ENCODE assay signal across 25 cellular contexts in genomic region chr1:145773423-145773822, GRCh38. TPM values are rescaled to one million over a fixed set of nuclear protein-coding genes. Genes with fewer than 3 reads are reported as not detected.
DNase-seq lines count a peak whose midpoint lies in the region; ATAC-seq, FAIRE-seq and TF ChIP-seq lines count a peak whose summit lies in the region.
"Had no signal": no experiment of that assay in that cellular context is flagged by ENCODE, and none has a peak within 500 bp of the region (broad histone marks: within the 10 kb centered on the region; RNA-seq: fewer than 3 reads in every experiment).

No MANE protein-coding gene starts in this region.

- H3K27ac ChIP-seq in H9 (ENCODE audit: insufficient read length, low read depth, low read length) (no peak overlapping the region), K562 (ENCODE audit: extremely low read depth, low read depth, low read length) (peak overlapping the region; percentile 43; the same call in 1 of the 3 replicates), smooth muscle cell (ENCODE audit: low read depth) (no peak overlapping the region)
- H3K27ac ChIP-seq: BLaER1 treated with 17β-estradiol and CSF1 and Interleukin-3, amounts not matched to agents 10 nM and 100 nM; lower lobe of right lung; RWPE1; upper lobe of right lung had no signal

- no peak overlapping the region for H4K5ac ChIP-seq in H9 (ENCODE audit: insufficient read length, low read depth, low read length)

- H3K27me3 ChIP-seq in H9 (ENCODE audit: insufficient read depth, low read length) = no peaks in the 10 kb centered on the region
- no peaks in the 10 kb centered on the region for H3K27me3 ChIP-seq in K562 (ENCODE audit: control insufficient read depth in 2 of 2, insufficient read depth in 2 of 2, low read length in 2 of 2)
- no peaks in the 10 kb centered on the region for H3K27me3 ChIP-seq in smooth muscle cell (ENCODE audit: low read depth)
- H3K27me3 ChIP-seq: BLaER1 treated with 17β-estradiol and CSF1 and Interleukin-3, amounts not matched to agents 10 nM and 100 nM; upper lobe of right lung had no signal

- TF ChIP-seq EP300 in K562 (IDR thresholded peaks at IDR 0.05; ENCODE audit: low read length) = no peak

- POLR2A ChIA-PET in K562 (lab: Yijun Ruan, JAX) = interaction anchor here (0.6 to 1.3 kb wide), 3 partner anchors 11 to 52 kb away, joined by 3 to 4 read pairs (median 3); no protein-coding TSS in a partner anchor

- H2BK15ac ChIP-seq in H9 (ENCODE audit: low read depth, low read length) = no peak overlapping the region

- H3K23me2 ChIP-seq in H9 (ENCODE audit: insufficient read length, low read depth, low read length, poor library complexity, severe bottlenecking) = no peaks in the 10 kb centered on the region

- no peak overlapping the region for H2AK5ac ChIP-seq in H9 (ENCODE audit: insufficient read length, low read length)

- H2AFZ ChIP-seq in H9 (ENCODE audit: low read length) (no peak overlapping the region), K562 (ENCODE audit: low read depth, low read length) (no peak overlapping the region), smooth muscle cell (ENCODE audit: low read depth) (no peak overlapping the region)

- DNase-seq in T-helper 1 cell (no peak), H9 (no peak), K562 (ENCODE audit: extremely low read depth in 1 of 4, low spot score in 3 of 4) (no peak), progenitor cell of endocrine pancreas (ENCODE audit: low spot score, unreplicated experiment) (no peak), activated gamma-delta T cell treated with Interleukin-2 at 50 U/mL for 16 hours (no peak), smooth muscle cell (lab: John Stamatoyannopoulos, UW; ENCODE audit: unreplicated experiment) (no peak)
- DNase-seq: 8988T; activated naive CD4-positive, alpha-beta T cell; DMS79; lower lobe of right lung; NCI-H1694; NCI-H226; NK-92 treated with Interleukin-12 subunit alpha and Interleukin-12 subunit beta, amount 100 ng/mL, for 24 hours; stimulated activated CD4-positive, alpha-beta T cell treated with anti-CD3 and anti-CD28 coated beads, Interleukin-12 subunit alpha, Interleukin-12 subunit beta, amount 100 ng/mL, for 4 hours; upper lobe of right lung had no signal

- H3K9me3 ChIP-seq in H9 (ENCODE audit: control insufficient read depth, low read depth, low read length) = no peaks in the 10 kb centered on the region
- H3K9me3 ChIP-seq in K562 (replicated peaks; ENCODE audit: control insufficient read depth, insufficient read depth, low read depth, low read length) = no peaks in the 10 kb centered on the region
- no peaks in the 10 kb centered on the region for H3K9me3 ChIP-seq in smooth muscle cell (replicated peaks; ENCODE audit: low read depth)
- H3K9me3 ChIP-seq: lower lobe of right lung, upper lobe of right lung had no signal

- H3K79me2 ChIP-seq in H9 (ENCODE audit: insufficient read depth, low read length) = no peaks in the 10 kb centered on the region
- no peaks in the 10 kb centered on the region for H3K79me2 ChIP-seq in K562 (ENCODE audit: control insufficient read depth, insufficient read depth, low read length)
- no peaks in the 10 kb centered on the region for H3K79me2 ChIP-seq in smooth muscle cell (ENCODE audit: low read depth)

- no peak overlapping the region for H3K4me2 ChIP-seq in H9 (ENCODE audit: insufficient read depth, insufficient read length, low read length)
- no peak overlapping the region for H3K4me2 ChIP-seq in K562 (ENCODE audit: insufficient read depth, low read length)
- H3K4me2 ChIP-seq in smooth muscle cell = no peak overlapping the region
- H3K4me2 ChIP-seq: BLaER1 treated with 17β-estradiol and CSF1 and Interleukin-3, amounts not matched to agents 10 nM and 100 nM had no signal

- no peaks in the 10 kb centered on the region for H3K27me3 Mint-ChIP-seq in T-helper 1 cell treated with Interleukin-12 subunit alpha and Interleukin-12 subunit beta and Interleukin-4 antibody, amounts not matched to agents 30 μg/mL and 1 μg/mL, for 36 hours (ENCODE audit: low read depth)
- H3K27me3 Mint-ChIP-seq in H9 (ENCODE audit: low read depth) = no peaks in the 10 kb centered on the region
- no peaks in the 10 kb centered on the region for H3K27me3 Mint-ChIP-seq in progenitor cell of endocrine pancreas

- H2BK12ac ChIP-seq in H9 (ENCODE audit: insufficient read length, low read depth, low read length) = no peak overlapping the region

- H3K23ac ChIP-seq in H9 (ENCODE audit: insufficient read length, low read depth, low read length) = no peak overlapping the region

- H4K20me1 ChIP-seq in H9 (ENCODE audit: control insufficient read depth, insufficient read depth, insufficient read length) (no peaks in the 10 kb centered on the region), K562 (replicated peaks; ENCODE audit: control insufficient read depth, insufficient read depth, low read length) (no peaks in the 10 kb centered on the region), smooth muscle cell (ENCODE audit: low read depth) (no peaks in the 10 kb centered on the region)

- CTCF ChIA-PET in K562 (lab: Yijun Ruan, JAX; ENCODE audit: low intra/inter-chr PET ratio) = no interaction called here

- no peak; the same call in 1 of the 3 replicates for ATAC-seq in K562
- ATAC-seq in HG03378 (IDR thresholded peaks at IDR 0.05; ENCODE audit: unreplicated experiment) = no peak
- ATAC-seq: esophagus mucosa, HCT116, lower lobe of right lung, upper lobe of right lung had no signal

- H3K9me1 ChIP-seq in K562 (ENCODE audit: control insufficient read depth, insufficient read depth, low read length) = no peaks in the 10 kb centered on the region

- no peak overlapping the region for H2BK120ac ChIP-seq in H9 (ENCODE audit: low read depth, low read length, poor library complexity, severe bottlenecking)

- no CpG with 5 or more reads among the region's 1 CpG for WGBS in H9 (ENCODE audit: extremely low coverage, insufficient read length, low lambda C conversion rate)
- WGBS in K562 (ENCODE audit: insufficient coverage, low coverage, missing lambda C conversion rate) = 100% methylated on average over 1 of the region's 1 CpG
- 94% methylated on average over 1 of the region's 1 CpG for WGBS in smooth muscle cell (ENCODE audit: low lambda C conversion rate)

- no peak for TF ChIP-seq RAD21 in K562 (CRISPR knock-in tag; conservative IDR thresholded peaks at IDR 0.05 in 1 of 2, IDR thresholded peaks at IDR 0.05 in 1 of 2)

- no peak overlapping the region for H4K8ac ChIP-seq in H9 (replicated peaks; ENCODE audit: insufficient read length, low read depth, low read length)

- no peaks in the 10 kb centered on the region for H3K9me3 Mint-ChIP-seq in T-helper 1 cell treated with Interleukin-12 subunit alpha and Interleukin-12 subunit beta and Interleukin-4 antibody, amounts not matched to agents 30 μg/mL and 1 μg/mL, for 36 hours
- H3K9me3 Mint-ChIP-seq in H9 (peaks cover 1 to 3% of the 10 kb centered on the region in 2 experiments; a peak in 3 of 5 replicates), progenitor cell of endocrine pancreas (ENCODE audit: low read depth) (peaks cover 6% of the 10 kb centered on the region)

- H3T11ph ChIP-seq in H9 (ENCODE audit: low read length) = no peak overlapping the region

- no peak overlapping the region for H4K91ac ChIP-seq in H9 (ENCODE audit: insufficient read length, low read depth, low read length)

- no peak overlapping the region for H3K4ac ChIP-seq in H9 (ENCODE audit: low read depth, low read length)

- BruUV-seq in K562 (replicated peaks; lab: Mats Ljungman, UMichigan) = no TSS peak

- in situ Hi-C loops in K562 (cut with MboI) = no loop called here

- H3K9ac ChIP-seq in H9 (ENCODE audit: extremely low read depth, insufficient read length, low read length) (no peak overlapping the region), K562 (ENCODE audit: insufficient read depth in 1 of 2, low read depth in 2 of 2, low read length in 2 of 2) (no peak overlapping the region), smooth muscle cell (ENCODE audit: low read depth) (no peak overlapping the region)
- H3K9ac ChIP-seq: BLaER1 treated with 17β-estradiol and CSF1 and Interleukin-3, amounts not matched to agents 10 nM and 100 nM had no signal

- H3F3A ChIP-seq in smooth muscle cell (ENCODE audit: low read depth) = no peaks in the 10 kb centered on the region

- no peak overlapping the region for H2BK5ac ChIP-seq in H9 (ENCODE audit: insufficient read length, low read length)

- peaks cover 16% of the 10 kb centered on the region for H3K36me3 Mint-ChIP-seq in T-helper 1 cell treated with Interleukin-12 subunit alpha and Interleukin-12 subunit beta and Interleukin-4 antibody, amounts not matched to agents 30 μg/mL and 1 μg/mL, for 36 hours (ENCODE audit: low read depth)
- peaks cover 16 to 26% (median 17%) of the 10 kb centered on the region in 3 experiments for H3K36me3 Mint-ChIP-seq in H9 (ENCODE audit: insufficient read depth in 1 of 3, low read depth in 3 of 3)
- peaks cover 25% of the 10 kb centered on the region for H3K36me3 Mint-ChIP-seq in progenitor cell of endocrine pancreas (ENCODE audit: insufficient read depth)

- H3K4me1 ChIP-seq in H9 (ENCODE audit: insufficient read depth, low read length) = no peaks in the 10 kb centered on the region
- peaks cover 0 to 6% of the 10 kb centered on the region in 2 experiments; a peak in 2 of 5 replicates for H3K4me1 ChIP-seq in K562 (replicated peaks in 1 of 2; ENCODE audit: control insufficient read depth in 2 of 2, insufficient read depth in 2 of 2, low read length in 2 of 2)
- H3K4me1 ChIP-seq in smooth muscle cell (ENCODE audit: low read depth) = no peaks in the 10 kb centered on the region
- H3K4me1 ChIP-seq: BLaER1 treated with 17β-estradiol and CSF1 and Interleukin-3, amounts not matched to agents 10 nM and 100 nM; lower lobe of right lung; upper lobe of right lung had no signal

- TF ChIP-seq POLR2A in K562 (conservative IDR thresholded peaks at IDR 0.05) = no peak

- peak overlapping the region; percentile 22 for H3K27ac Mint-ChIP-seq in T-helper 1 cell treated with Interleukin-12 subunit alpha and Interleukin-12 subunit beta and Interleukin-4 antibody, amounts not matched to agents 30 μg/mL and 1 μg/mL, for 36 hours
- peak overlapping the region in 2 of 3 experiments; percentile 66 to 77; a peak in 4 of 7 replicates for H3K27ac Mint-ChIP-seq in H9
- H3K27ac Mint-ChIP-seq in progenitor cell of endocrine pancreas = peak overlapping the region; percentile 94

- H2BK20ac ChIP-seq in H9 (ENCODE audit: low read depth, low read length, poor library complexity, severe bottlenecking) = no peak overlapping the region

- H3K4me3 ChIP-seq in K562 = no peak overlapping the region
- no peak overlapping the region for H3K4me3 ChIP-seq in smooth muscle cell
- H3K4me3 ChIP-seq: BLaER1 treated with 17β-estradiol and CSF1 and Interleukin-3, amounts not matched to agents 10 nM and 100 nM; lower lobe of right lung; upper lobe of right lung had no signal

- no peak overlapping the region for H3K56ac ChIP-seq in H9 (ENCODE audit: insufficient read length, low read depth, low read length)

- no peak overlapping the region for H3K14ac ChIP-seq in H9 (ENCODE audit: insufficient read depth, low read length)

- no peak overlapping the region for H3K18ac ChIP-seq in H9 (ENCODE audit: insufficient read length, low read depth, low read length)

- no peaks in the 10 kb centered on the region for H3K79me1 ChIP-seq in H9 (ENCODE audit: insufficient read depth, low read depth, low read length, poor library complexity, severe bottlenecking)

- H3K36me3 ChIP-seq in K562 (ENCODE audit: control insufficient read depth, insufficient read depth, low read length) (peaks cover 22% of the 10 kb centered on the region; the same call in 1 of the 3 replicates), smooth muscle cell (ENCODE audit: low read depth) (peaks cover 16% of the 10 kb centered on the region)

- no peak for FAIRE-seq in K562 (lab: Jason Lieb, UNC)

- H3K4me3 Mint-ChIP-seq in T-helper 1 cell treated with Interleukin-12 subunit alpha and Interleukin-12 subunit beta and Interleukin-4 antibody, amounts not matched to agents 30 μg/mL and 1 μg/mL, for 36 hours = no peak overlapping the region
- H3K4me3 Mint-ChIP-seq in H9 = no peak overlapping the region
- no peak overlapping the region for H3K4me3 Mint-ChIP-seq in progenitor cell of endocrine pancreas (ENCODE audit: low read depth)

- intact Hi-C loops in K562 (cut with micrococcal nuclease) = no loop called here

- H3K4me1 Mint-ChIP-seq in T-helper 1 cell treated with Interleukin-12 subunit alpha and Interleukin-12 subunit beta and Interleukin-4 antibody, amounts not matched to agents 30 μg/mL and 1 μg/mL, for 36 hours (ENCODE audit: low read depth) = peaks cover 5% of the 10 kb centered on the region
- no peaks in the 10 kb centered on the region for H3K4me1 Mint-ChIP-seq in H9
- H3K4me1 Mint-ChIP-seq in progenitor cell of endocrine pancreas (ENCODE audit: low read depth) = peaks cover 17% of the 10 kb centered on the region

- TF ChIP-seq CTCF in H9 (conservative IDR thresholded peaks at IDR 0.05) (no peak), K562 (IDR thresholded peaks at IDR 0.05 in 2 of 3, conservative IDR thresholded peaks at IDR 0.05 in 1 of 3; ENCODE audit: insufficient read depth in 2 of 3, low read depth in 1 of 3, low read length in 3 of 3) (no peak), progenitor cell of endocrine pancreas (IDR thresholded peaks at IDR 0.05; ENCODE audit: unreplicated experiment) (no peak), smooth muscle cell (IDR thresholded peaks at IDR 0.05; ENCODE audit: borderline replicate concordance, insufficient read depth, poor library complexity, severe bottlenecking) (no peak)

RNA-seq across cellular contexts. Expression of gene RNF115, which starts 50.5 kb away (rescaled TPM):
- total RNA-seq in H9 (2021) = 10.8 and 11.0 TPM in 2 replicates
- total RNA-seq in K562 (2011; cell fraction: chromatin; rRNA removed; ENCODE audit: low replicate concordance) = 11.8 and 34.8 TPM in 2 replicates
- total RNA-seq in K562 (2011; cell fraction: nucleolus; rRNA removed) = 5.8 and 7.8 TPM in 2 replicates
- 12.8 and 21.9 TPM in 2 replicates for total RNA-seq in K562 (2011; cell fraction: nucleoplasm; rRNA removed)
- 8.4 and 8.8 TPM in 2 replicates for total RNA-seq in K562 (2014; rRNA removed)
- 12.5 and 13.6 TPM in 2 replicates for total RNA-seq in K562 (2014; rRNA removed; fragmentation: Illumina TruSeq; extraction: Trizol)
- 11.5 and 12.3 TPM in 2 replicates for total RNA-seq in K562 (2015; rRNA removed; fragmentation: Illumina TruSeq; extraction: Trizol)
- total RNA-seq in K562 (2021) = 9.5 and 10.2 TPM in 2 replicates
- 12.1 and 14.3 TPM in 2 replicates for polyA plus RNA-seq in K562 (2011; rRNA removed)
- polyA plus RNA-seq in K562 (2011; cell fraction: cytosol; rRNA removed) = 3.6 and 6.3 TPM in 2 replicates
- 7.5 and 9.1 TPM in 2 replicates for polyA plus RNA-seq in K562 (2011; cell fraction: nucleus; rRNA removed)
- polyA plus RNA-seq in K562 (2012) = 6.5 and 10.6 TPM in 2 replicates
- polyA plus RNA-seq in K562 (2014; fragmentation: Illumina TruSeq; extraction: Trizol) = 8.4 and 9.9 TPM in 2 replicates
- polyA plus RNA-seq in K562 (2014; fragmentation: Nextera tagmentation; extraction: Ambion mirVana) = 1 to 10 TPM; 1.9 to 2.0 TPM
- 6.9 and 7.8 TPM in 2 replicates for polyA plus RNA-seq in K562 (2014; rRNA removed)
- polyA minus RNA-seq in K562 (2011; rRNA and poly(A)+ RNA removed) = 13.8 and 15.8 TPM in 2 replicates
- 2.5 and 3.6 TPM in 2 replicates for polyA minus RNA-seq in K562 (2011; cell fraction: cytosol; rRNA and poly(A)+ RNA removed)
- 4.0 and 6.6 TPM in 2 replicates for polyA minus RNA-seq in K562 (2011; cell fraction: nucleus; rRNA and poly(A)+ RNA removed)
- total RNA-seq in progenitor cell of endocrine pancreas = 14.5 and 14.7 TPM in 2 replicates
- total RNA-seq in smooth muscle cell = 8.6 and 9.2 TPM in 2 replicates
- 4.2 and 4.5 TPM in 2 replicates for polyA plus RNA-seq in smooth muscle cell

RNA-seq across cellular contexts. Expression of gene POLR3C, which starts 50.6 kb away (rescaled TPM):
- total RNA-seq in H9 (2021) (33.4 and 37.2 TPM in 2 replicates), K562 (2014; rRNA removed) (42.0 and 44.8 TPM in 2 replicates), K562 (2014; rRNA removed; fragmentation: Illumina TruSeq; extraction: Trizol) (50.7 and 53.9 TPM in 2 replicates), K562 (2015; rRNA removed; fragmentation: Illumina TruSeq; extraction: Trizol) (54.6 and 56.8 TPM in 2 replicates), K562 (2021) (45.2 and 46.0 TPM in 2 replicates), progenitor cell of endocrine pancreas (31.9 and 34.0 TPM in 2 replicates), smooth muscle cell (22.6 and 31.6 TPM in 2 replicates)
- 37.8 and 57.1 TPM in 2 replicates for total RNA-seq in K562 (2011; cell fraction: chromatin; rRNA removed; ENCODE audit: low replicate concordance)
- total RNA-seq in K562 (2011; cell fraction: nucleolus; rRNA removed) = 31.2 and 31.5 TPM in 2 replicates
- 25.9 and 26.0 TPM in 2 replicates for total RNA-seq in K562 (2011; cell fraction: nucleoplasm; rRNA removed)
- polyA plus RNA-seq in K562 (2011; rRNA removed) (31.5 and 42.9 TPM in 2 replicates), K562 (2014; fragmentation: Illumina TruSeq; extraction: Trizol) (58.1 and 64.1 TPM in 2 replicates), K562 (2014; fragmentation: Nextera tagmentation; extraction: Ambion mirVana) (10 to 100 TPM; 19.7 to 49.9 TPM), K562 (2014; rRNA removed) (36.9 and 43.5 TPM in 2 replicates), smooth muscle cell (30.2 and 31.7 TPM in 2 replicates)
- polyA plus RNA-seq in K562 (2011; cell fraction: cytosol; rRNA removed) = 37.4 and 40.8 TPM in 2 replicates
- 36.4 and 38.6 TPM in 2 replicates for polyA plus RNA-seq in K562 (2011; cell fraction: nucleus; rRNA removed)
- polyA plus RNA-seq in K562 (2012) = 40.1 and 47.0 TPM in 2 replicates
- 66.4 and 95.6 TPM in 2 replicates for polyA minus RNA-seq in K562 (2011; rRNA and poly(A)+ RNA removed)
- 19.7 and 30.7 TPM in 2 replicates for polyA minus RNA-seq in K562 (2011; cell fraction: cytosol; rRNA and poly(A)+ RNA removed)
- polyA minus RNA-seq in K562 (2011; cell fraction: nucleus; rRNA and poly(A)+ RNA removed) = 18.6 and 33.4 TPM in 2 replicates

RNA-seq across cellular contexts. Expression of gene CD160, which starts 54.1 kb away (rescaled TPM):
- total RNA-seq in H9 (2021) = not detected in 2 replicates
- total RNA-seq in K562 (2011; cell fraction: chromatin; rRNA removed; ENCODE audit: low replicate concordance) = not detected in 2 replicates
- total RNA-seq in K562 (2011; cell fraction: nucleolus; rRNA removed) = not detected in 2 replicates
- total RNA-seq in K562 (2011; cell fraction: nucleoplasm; rRNA removed) = not detected in 2 replicates
- not detected in 2 replicates for total RNA-seq in K562 (2014; rRNA removed)
- total RNA-seq in K562 (2014; rRNA removed; fragmentation: Illumina TruSeq; extraction: Trizol) = not detected in 2 replicates
- not detected in 2 replicates for total RNA-seq in K562 (2015; rRNA removed; fragmentation: Illumina TruSeq; extraction: Trizol)
- not detected in 2 replicates for total RNA-seq in K562 (2021)
- polyA plus RNA-seq in K562 (2011; rRNA removed) = 0.05 TPM in 1 of 2 replicates, not detected in the other
- not detected in 2 replicates for polyA plus RNA-seq in K562 (2011; cell fraction: cytosol; rRNA removed)
- polyA plus RNA-seq in K562 (2011; cell fraction: nucleus; rRNA removed) = not detected in 2 replicates
- polyA plus RNA-seq in K562 (2012) = 0.17 and 0.22 TPM in 2 replicates
- not detected in 2 replicates for polyA plus RNA-seq in K562 (2014; fragmentation: Illumina TruSeq; extraction: Trizol)
- polyA plus RNA-seq in K562 (2014; fragmentation: Nextera tagmentation; extraction: Ambion mirVana) = under 1 TPM in 1 of 2 experiments, not detected in 1; 0.01 TPM
- not detected in 2 replicates for polyA plus RNA-seq in K562 (2014; rRNA removed)
- polyA minus RNA-seq in K562 (2011; rRNA and poly(A)+ RNA removed) = not detected in 2 replicates
- polyA minus RNA-seq in K562 (2011; cell fraction: cytosol; rRNA and poly(A)+ RNA removed) = not detected in 2 replicates
- polyA minus RNA-seq in K562 (2011; cell fraction: nucleus; rRNA and poly(A)+ RNA removed) = not detected in 2 replicates
- not detected in 2 replicates for total RNA-seq in progenitor cell of endocrine pancreas
- total RNA-seq in smooth muscle cell = 0.04 TPM in 1 of 2 replicates, not detected in the other
- polyA plus RNA-seq in smooth muscle cell = 0.40 TPM in 1 of 2 replicates, not detected in the other
- total RNA-seq: dermis microvascular lymphatic vessel endothelial cell, esophagus mucosa, glomerular endothelial cell, HT1080, pulmonary artery endothelial cell had no signal

Comparison
In these comparisons a context has a peak if more than half of its experiments do, and no peak if none do; other contexts are left out.
1. H3K27ac Mint-ChIP-seq: peak in every context shown above with its lines; median percentile 94 in progenitor cell of endocrine pancreas; 72 in H9; 22 in T-helper 1 cell treated with Interleukin-12 subunit alpha and Interleukin-12 subunit beta and Interleukin-4 antibody, amounts not matched to agents 30 μg/mL and 1 μg/mL, for 36 hours.